In genomic region chr10:114715171-114715670, GRCh38 we compare ENCODE assay signal across 10 cellular contexts. TPM values are rescaled to one million over a fixed set of nuclear protein-coding genes. Genes with fewer than 3 reads are reported as not detected.
DNase-seq lines count a peak whose midpoint lies in the region; ATAC-seq and TF ChIP-seq lines count a peak whose summit lies in the region.
"Had no signal": no experiment of that assay in that cellular context is flagged by ENCODE, and none has a peak within 500 bp of the region (broad histone marks: within the 10 kb centered on the region; RNA-seq: fewer than 3 reads in every experiment).

No MANE protein-coding gene starts in this region.

- TF ChIP-seq CTCF in cardiac muscle cell (IDR thresholded peaks at IDR 0.05; ENCODE audit: low read depth, low read length) (no peak), coronary artery (IDR thresholded peaks at IDR 0.05) (no peak), lung (IDR thresholded peaks at IDR 0.05; ENCODE audit: control extremely low read depth, extremely low read depth) (no peak), uterus (IDR thresholded peaks at IDR 0.05) (no peak)

- TF ChIP-seq POLR2A in uterus (IDR thresholded peaks at IDR 0.05): no peak

- H3K4me1 ChIP-seq in cardiac muscle cell (ENCODE audit: low read depth): peaks cover 70% of the 10 kb centered on the region
- H3K4me1 ChIP-seq in lung (ENCODE audit: control insufficient read depth in 2 of 2, insufficient read depth in 2 of 2, low read length in 2 of 2): peaks cover 8 to 42% of the 10 kb centered on the region in 2 donors
- H3K4me1 ChIP-seq in uterus: no peaks in the 10 kb centered on the region

- peak overlapping the region; percentile 99 for H3K27ac ChIP-seq in cardiac muscle cell
- peak overlapping the region; percentile 21 to 72 for H3K27ac ChIP-seq in coronary artery
- peak overlapping the region; percentile 47 to 84 for H3K27ac ChIP-seq in lung (ENCODE audit: low read depth in 1 of 2, low read length in 1 of 2)
- peak overlapping the region; percentile 59 to 80 for H3K27ac ChIP-seq in uterus

- H3K27me3 ChIP-seq in cardiac muscle cell (no peaks in the 10 kb centered on the region), lung (ENCODE audit: control insufficient read depth, insufficient read depth) (no peaks in the 10 kb centered on the region), uterus (no peaks in the 10 kb centered on the region)

- ATAC-seq in lung (ENCODE audit: insufficient read depth, low FRiP score) (no peak), GM18873 (IDR thresholded peaks at IDR 0.05; ENCODE audit: low FRiP score, unreplicated experiment) (no peak)

- intact Hi-C loops in cardiac septum (cut with DNase I): loop anchor here (5.0 kb wide), 2 partner anchors 42 to 67 kb away; no protein-coding TSS in a partner anchor
- intact Hi-C loops in uterus (cut with DNase I; ENCODE audit: low total_unique reads): no loop called here

- H3K36me3 ChIP-seq in cardiac muscle cell: no peaks in the 10 kb centered on the region
- H3K36me3 ChIP-seq in lung (ENCODE audit: control insufficient read depth in 2 of 2, insufficient read depth in 2 of 2, low read length in 2 of 2): no peaks in the 10 kb centered on the region
- H3K36me3 ChIP-seq in uterus: no peaks in the 10 kb centered on the region

- no peak overlapping the region for H3K4me3 ChIP-seq in cardiac muscle cell
- peak overlapping the region; percentile 15 for H3K4me3 ChIP-seq in coronary artery
- H3K4me3 ChIP-seq in lung: no peak overlapping the region
- H3K4me3 ChIP-seq in uterus: no peak overlapping the region

- H3K9me3 ChIP-seq in cardiac muscle cell (ENCODE audit: low read depth): no peaks in the 10 kb centered on the region
- H3K9me3 ChIP-seq in lung (ENCODE audit: control insufficient read depth in 2 of 2, insufficient read depth in 1 of 2, low read length in 1 of 2): no peaks in the 10 kb centered on the region
- no peaks in the 10 kb centered on the region for H3K9me3 ChIP-seq in uterus

- DNase-seq in cardiac muscle cell (ENCODE audit: low read depth in 1 of 2, low spot score in 1 of 2) (peak in 1 of 2 donors; percentile 63), cardiac septum (ENCODE audit: low spot score) (no peak), coronary artery (ENCODE audit: low spot score) (no peak), lung (ENCODE audit: low spot score) (no peak), uterus (no peak), SK-N-DZ (ENCODE audit: low spot score) (no peak), DMS114 treated with DMSO at 0.1 percent for 48 hours (lab: John Stamatoyannopoulos, UW; ENCODE audit: unreplicated experiment) (no peak)
- DNase-seq: midbrain, NCI-H1694 had no signal

- 44 to 62% methylated on average over 7 of the region's 7 CpGs for WGBS in lung, 2 donors

RNA-seq across cellular contexts. Expression of gene ABLIM1, which starts 57.1 kb away (rescaled TPM):
- 96.1 and 148 TPM in 2 replicates for total RNA-seq in cardiac muscle cell
- polyA plus RNA-seq in cardiac muscle cell: 105 and 155 TPM in 2 replicates
- total RNA-seq in cardiac septum: 473 TPM
- 100 to 1,000 TPM in 1 of 2 donors, 10 to 100 TPM in 1; 93.4 to 135 TPM for total RNA-seq in lung
- 10 to 100 TPM; 20.0 to 26.4 TPM for polyA plus RNA-seq in lung
- total RNA-seq in uterus: 100 to 1,000 TPM in 2 of 4 donors, 10 to 100 TPM in 2; 41.2 to 128 (median 97.3) TPM
- polyA plus RNA-seq in SK-N-DZ (2014; cell fraction: cytosol; rRNA removed): 21.0 and 33.7 TPM in 2 replicates
- 11.5 and 20.8 TPM in 2 replicates for polyA plus RNA-seq in SK-N-DZ (2014; cell fraction: nucleus; rRNA removed)

Comparison
In these comparisons a context has a peak if more than half of its experiments do, and no peak if none do; other contexts are left out.
1. H3K27ac ChIP-seq: peak in every context shown above with its lines; median percentile 99 in cardiac muscle cell; 70 in uterus; 66 in lung; 46 in coronary artery.